11 cellular contexts compared by ENCODE assay signal in the genomic region with DNA sequence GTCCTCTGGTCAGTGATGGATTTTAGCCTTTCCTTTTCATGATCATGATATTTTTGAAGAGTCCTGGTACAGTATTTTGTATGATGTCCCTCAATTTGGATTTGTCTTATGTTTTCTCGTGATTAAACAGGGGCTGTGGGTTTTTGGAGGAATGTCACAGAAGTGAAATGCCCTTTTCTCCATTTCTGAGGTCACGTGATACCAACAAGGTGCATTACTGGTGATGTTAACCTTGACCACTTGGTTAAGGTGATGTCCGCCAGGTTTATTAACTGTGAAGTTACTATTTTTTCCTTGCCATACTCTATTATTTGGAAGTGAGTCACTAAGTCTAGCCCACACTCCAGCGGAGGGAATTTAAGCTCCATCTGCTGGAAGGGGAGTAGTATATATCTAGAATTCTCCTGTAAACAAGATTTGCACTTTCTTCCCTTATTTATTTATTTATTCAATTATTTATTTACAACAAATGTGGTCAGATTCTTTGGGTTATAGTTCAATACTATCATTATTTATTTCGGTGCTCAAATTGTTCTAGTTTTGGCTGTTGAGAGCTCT.
DNase-seq lines count a peak whose midpoint lies in the region; ATAC-seq and TF ChIP-seq lines count a peak whose summit lies in the region.
"Had no signal": no experiment of that assay in that cellular context is flagged by ENCODE, and none has a peak within 500 bp of the region (broad histone marks: within the 10 kb centered on the region; RNA-seq: fewer than 3 reads in every experiment).

No MANE protein-coding gene starts in this region.

- H3K36me3 ChIP-seq in aorta (ENCODE audit: control insufficient read depth in 1 of 2, insufficient read depth in 2 of 2, low read length in 1 of 2): no peaks in the 10 kb centered on the region
- H3K36me3 ChIP-seq: prostate gland had no signal

- no peak overlapping the region for H3K27ac ChIP-seq in dorsolateral prefrontal cortex
- no peak overlapping the region for H3K27ac ChIP-seq in aorta (ENCODE audit: low read depth in 1 of 2, low read length in 2 of 2)
- H3K27ac ChIP-seq: KMS-11, prostate gland had no signal

- H3K36me3 Mint-ChIP-seq in osteocyte (ENCODE audit: unreplicated experiment) (peaks cover 2% of the 10 kb centered on the region), mesothelial cell of epicardium (no peaks in the 10 kb centered on the region)

- no peaks in the 10 kb centered on the region for H3K9me3 Mint-ChIP-seq in osteocyte (ENCODE audit: unreplicated experiment)
- peaks cover 7% of the 10 kb centered on the region for H3K9me3 Mint-ChIP-seq in mesothelial cell of epicardium

- H3K27me3 Mint-ChIP-seq in osteocyte (ENCODE audit: unreplicated experiment): peaks cover 21% of the 10 kb centered on the region
- peaks cover 2% of the 10 kb centered on the region for H3K27me3 Mint-ChIP-seq in mesothelial cell of epicardium (ENCODE audit: low read depth)

- no peak overlapping the region for H3K27ac Mint-ChIP-seq in osteocyte (ENCODE audit: unreplicated experiment)
- no peak overlapping the region for H3K27ac Mint-ChIP-seq in mesothelial cell of epicardium
- H3K27ac Mint-ChIP-seq: T-helper 1 cell treated with Interleukin-12 subunit alpha and Interleukin-12 subunit beta and Interleukin-4 antibody, amounts not matched to agents 30 μg/mL and 1 μg/mL, for 36 hours had no signal

- intact Hi-C loops in dorsolateral prefrontal cortex (cut with DNase I) (loop anchor here in 1 of 2 donors (5.0 kb wide), 1 partner anchor 223 kb away; no protein-coding TSS in a partner anchor), aorta (cut with DNase I) (no loop called here)

- WGBS in aorta, 2 donors: 86 to 92% methylated on average over 5 of the region's 5 CpGs

- H3K4me1 Mint-ChIP-seq in osteocyte (ENCODE audit: unreplicated experiment) (no peaks in the 10 kb centered on the region), mesothelial cell of epicardium (no peaks in the 10 kb centered on the region)

- peak; percentile 33 for DNase-seq in DMS 273 (lab: John Stamatoyannopoulos, UW; ENCODE audit: unreplicated experiment)
- DNase-seq in DMS 273 treated with DMSO at 0.1 percent for 48 hours (lab: John Stamatoyannopoulos, UW): no peak
- DNase-seq in NCI-H69 (lab: John Stamatoyannopoulos, UW): peak; percentile 14
- DNase-seq in dorsolateral prefrontal cortex: no peak
- no peak for DNase-seq in osteocyte (ENCODE audit: extremely low spot score, unreplicated experiment)
- no peak for DNase-seq in cortex of kidney (lab: John Stamatoyannopoulos, UW)
- DNase-seq in aorta: no peak
- no peak for DNase-seq in mesothelial cell of epicardium (ENCODE audit: low spot score in 2 of 2, unreplicated experiment in 2 of 2)

- TF ChIP-seq CTCF in dorsolateral prefrontal cortex (IDR thresholded peaks at IDR 0.05 in 54 of 56, conservative IDR thresholded peaks at IDR 0.05 in 2 of 56; ENCODE audit: low read depth in 1 of 56, partially characterized antibody in 56 of 56) (peak in 42 of 56 donors; percentile 19 to 62 (median 40)), osteocyte (IDR thresholded peaks at IDR 0.05) (peak; percentile 60), mesothelial cell of epicardium (IDR thresholded peaks at IDR 0.05; ENCODE audit: unreplicated experiment) (no peak)

- H3K4me1 ChIP-seq in aorta (ENCODE audit: control insufficient read depth in 1 of 2, insufficient read depth in 2 of 2, low read length in 2 of 2): no peaks in the 10 kb centered on the region
- H3K4me1 ChIP-seq: prostate gland had no signal

- no peaks in the 10 kb centered on the region for H3K9me3 ChIP-seq in aorta (ENCODE audit: control insufficient read depth, low read length)
- H3K9me3 ChIP-seq: prostate gland had no signal

- H3K4me3 Mint-ChIP-seq in osteocyte (ENCODE audit: unreplicated experiment) (no peak overlapping the region), mesothelial cell of epicardium (no peak overlapping the region)
- H3K4me3 Mint-ChIP-seq: T-helper 1 cell treated with Interleukin-12 subunit alpha and Interleukin-12 subunit beta and Interleukin-4 antibody, amounts not matched to agents 30 μg/mL and 1 μg/mL, for 36 hours had no signal

- H3K27me3 ChIP-seq in dorsolateral prefrontal cortex (no peaks in the 10 kb centered on the region), aorta (ENCODE audit: control insufficient read depth in 1 of 2, insufficient read depth in 2 of 2, low read length in 1 of 2) (no peaks in the 10 kb centered on the region)

- ATAC-seq in aorta (ENCODE audit: low FRiP score): no peak

- no peak overlapping the region for H3K4me3 ChIP-seq in dorsolateral prefrontal cortex
- no peak overlapping the region for H3K4me3 ChIP-seq in aorta (ENCODE audit: low read length in 2 of 2)
- H3K4me3 ChIP-seq: prostate gland had no signal

Comparison
In these comparisons a context has a peak if more than half of its experiments do, and no peak if none do; other contexts are left out.
1. DNase-seq: peak in DMS 273 (single experiment) and NCI-H69 (single experiment); none in DMS 273 treated with DMSO at 0.1 percent for 48 hours (single experiment), dorsolateral prefrontal cortex (0 of 10), osteocyte (single experiment), cortex of kidney (single experiment), aorta (0 of 2) and mesothelial cell of epicardium (0 of 2).